11 cellular contexts compared by ENCODE assay signal in genomic region chr16:29804020-29804419, GRCh38. TPM values are rescaled to one million over a fixed set of nuclear protein-coding genes. Genes with fewer than 3 reads are reported as not detected.
A peak's percentile ranks its signal among the peaks of the same experiment; 100 is the strongest.
DNase-seq lines count a peak whose midpoint lies in the region; ATAC-seq, FAIRE-seq and TF ChIP-seq lines count a peak whose summit lies in the region.
"Had no signal": no experiment of that assay in that cellular context is flagged by ENCODE, and none has a peak within 500 bp of the region (broad histone marks: within the 10 kb centered on the region; RNA-seq: fewer than 3 reads in every experiment).

No MANE protein-coding gene starts in this region.

- TF ChIP-seq CTCF in RWPE2 (IDR thresholded peaks at IDR 0.05; ENCODE audit: poor library complexity, severe bottlenecking) = no peak
- TF ChIP-seq CTCF in glutamatergic neuron (IDR thresholded peaks at IDR 0.05; ENCODE audit: partially characterized antibody, unreplicated experiment) = no peak

- peaks cover 7% of the 10 kb centered on the region for H3K4me1 ChIP-seq in RWPE2 (ENCODE audit: insufficient read depth, poor library complexity, severe bottlenecking)

- no peaks in the 10 kb centered on the region for H3K27me3 ChIP-seq in RWPE2 (ENCODE audit: insufficient read depth, poor library complexity, severe bottlenecking)
- H3K27me3 ChIP-seq: SJCRH30 had no signal

- H3K36me3 ChIP-seq in RWPE2 (ENCODE audit: low read depth) = peaks cover 51% of the 10 kb centered on the region

- H3K27me3 Mint-ChIP-seq in glutamatergic neuron (ENCODE audit: unreplicated experiment) = peaks cover 24% of the 10 kb centered on the region

- H3K36me3 Mint-ChIP-seq in glutamatergic neuron (ENCODE audit: unreplicated experiment) = no peaks in the 10 kb centered on the region
- H3K36me3 Mint-ChIP-seq in stimulated activated effector memory CD8-positive, alpha-beta T cell treated with anti-CD3 and anti-CD28 coated beads, Interleukin-12 subunit alpha, Interleukin-12 subunit beta, amount 100 ng/mL, for 72 hours = peaks cover 92% of the 10 kb centered on the region

- H3K4me1 Mint-ChIP-seq in glutamatergic neuron (ENCODE audit: low read depth, unreplicated experiment) = peaks cover 21% of the 10 kb centered on the region
- H3K4me1 Mint-ChIP-seq in stimulated activated effector memory CD8-positive, alpha-beta T cell treated with anti-CD3 and anti-CD28 coated beads, Interleukin-12 subunit alpha, Interleukin-12 subunit beta, amount 100 ng/mL, for 72 hours = peaks cover 45% of the 10 kb centered on the region

- peaks cover 17% of the 10 kb centered on the region for H3K9me3 Mint-ChIP-seq in glutamatergic neuron (ENCODE audit: unreplicated experiment)
- H3K9me3 Mint-ChIP-seq in stimulated activated effector memory CD8-positive, alpha-beta T cell treated with anti-CD3 and anti-CD28 coated beads, Interleukin-12 subunit alpha, Interleukin-12 subunit beta, amount 100 ng/mL, for 72 hours = no peaks in the 10 kb centered on the region

- H3K4me3 ChIP-seq in RWPE2 (ENCODE audit: severe bottlenecking) = no peak overlapping the region

- peak overlapping the region; percentile 98 for H3K27ac Mint-ChIP-seq in glutamatergic neuron (ENCODE audit: unreplicated experiment)
- H3K27ac Mint-ChIP-seq in stimulated activated effector memory CD8-positive, alpha-beta T cell treated with anti-CD3 and anti-CD28 coated beads, Interleukin-12 subunit alpha, Interleukin-12 subunit beta, amount 100 ng/mL, for 72 hours = peak overlapping the region; percentile 100

- peak overlapping the region; percentile 93 for H3K4me3 Mint-ChIP-seq in glutamatergic neuron (ENCODE audit: unreplicated experiment)
- H3K4me3 Mint-ChIP-seq in stimulated activated effector memory CD8-positive, alpha-beta T cell treated with anti-CD3 and anti-CD28 coated beads, Interleukin-12 subunit alpha, Interleukin-12 subunit beta, amount 100 ng/mL, for 72 hours = peak overlapping the region; percentile 97

- ATAC-seq in RWPE2 (ENCODE audit: low read depth) (no peak), GM21423 (IDR thresholded peaks at IDR 0.05; ENCODE audit: unreplicated experiment) (no peak), GM18870 (IDR thresholded peaks at IDR 0.05; ENCODE audit: unreplicated experiment) (no peak)
- no peak for ATAC-seq in stimulated activated effector memory CD8-positive, alpha-beta T cell treated with anti-CD3 and anti-CD28 coated beads, Interleukin-12 subunit alpha, Interleukin-12 subunit beta, amount 100 ng/mL, for 72 hours

- H3K27ac ChIP-seq in RWPE2 (ENCODE audit: poor library complexity, severe bottlenecking) = peak overlapping the region; percentile 92

- no peaks in the 10 kb centered on the region for H3K9me3 ChIP-seq in RWPE2 (ENCODE audit: severe bottlenecking)
- H3K9me3 ChIP-seq: SJCRH30 had no signal

- no peak for FAIRE-seq in frontal cortex (lab: Jason Lieb, UNC)
- FAIRE-seq: A204.1 had no signal

- DNase-seq in DMS79 treated with DMSO at 0.1 percent for 48 hours (lab: John Stamatoyannopoulos, UW) = peak; percentile 41
- DNase-seq in DMS79 (lab: John Stamatoyannopoulos, UW) = no peak
- DNase-seq in RWPE2 (ENCODE audit: low spot score) = no peak
- DNase-seq in glutamatergic neuron = no peak
- DNase-seq in stimulated activated effector memory CD8-positive, alpha-beta T cell treated with anti-CD3 and anti-CD28 coated beads, Interleukin-12 subunit alpha, Interleukin-12 subunit beta, amount 100 ng/mL, for 72 hours (ENCODE audit: low spot score in 2 of 2) = no peak
- DNase-seq in frontal cortex (ENCODE audit: low spot score in 2 of 2) = no peak
- DNase-seq: SJCRH30; stimulated activated CD8-positive, alpha-beta memory T cell treated with anti-CD3 and anti-CD28 coated beads, Interleukin-4, amount 100 ng/mL, for 48 hours had no signal

RNA-seq across cellular contexts. Expression of gene MAZ, which starts 2.3 kb away (rescaled TPM):
- 369 TPM for total RNA-seq in glutamatergic neuron (ENCODE audit: unreplicated experiment)
- 373 TPM for total RNA-seq in frontal cortex

RNA-seq across cellular contexts. Expression of gene PRRT2, which starts 8.0 kb away (rescaled TPM):
- 91.0 TPM for total RNA-seq in glutamatergic neuron (ENCODE audit: unreplicated experiment)
- 15.9 TPM for total RNA-seq in frontal cortex

RNA-seq across cellular contexts. Expression of gene PAGR1, which starts 11.9 kb away (rescaled TPM):
- total RNA-seq in glutamatergic neuron (ENCODE audit: unreplicated experiment) (110 TPM), frontal cortex (11.8 TPM)

RNA-seq across cellular contexts. Expression of gene KIF22, which starts 13.5 kb away (rescaled TPM):
- 31.9 TPM for total RNA-seq in glutamatergic neuron (ENCODE audit: unreplicated experiment)
- 37.1 TPM for total RNA-seq in frontal cortex

RNA-seq across cellular contexts. Expression of gene MVP, which starts 16.2 kb away (rescaled TPM):
- total RNA-seq in glutamatergic neuron (ENCODE audit: unreplicated experiment) (82.7 TPM), frontal cortex (4.5 TPM)
